In genomic region chr6:4935486-4935885, GRCh38 we compare ENCODE assay signal across 16 cellular contexts.
DNase-seq lines count a peak whose midpoint lies in the region; ATAC-seq and TF ChIP-seq lines count a peak whose summit lies in the region.
"Had no signal": no experiment of that assay in that cellular context is flagged by ENCODE, and none has a peak within 500 bp of the region (broad histone marks: within the 10 kb centered on the region; RNA-seq: fewer than 3 reads in every experiment).

No MANE protein-coding gene starts in this region.

- H3K36me3 Mint-ChIP-seq in activated T-cell treated with anti-CD3 and anti-CD28 coated beads, Interleukin-2, amount 50 U/mL, for 24 hours (ENCODE audit: low read depth) = peaks cover 52% of the 10 kb centered on the region
- H3K36me3 Mint-ChIP-seq in activated naive CD4-positive, alpha-beta T cell treated with anti-CD3 and anti-CD28 coated beads, Interleukin-2, amount 10 ng/mL, durations not matched to agents 7 days and 5 days = peaks cover 2% of the 10 kb centered on the region
- H3K36me3 Mint-ChIP-seq in stimulated activated effector memory CD8-positive, alpha-beta T cell treated with anti-CD3 and anti-CD28 coated beads, Interleukin-12 subunit alpha, Interleukin-12 subunit beta, amount 100 ng/mL, for 72 hours = peaks cover 40% of the 10 kb centered on the region

- H3K4me3 ChIP-seq in Peyer's patch = no peak overlapping the region
- H3K4me3 ChIP-seq in effector memory CD4-positive, alpha-beta T cell (ENCODE audit: insufficient read depth, low read depth, low read length, poor library complexity, severe bottlenecking) = no peak overlapping the region
- H3K4me3 ChIP-seq: gastrocnemius medialis, right lobe of liver had no signal

- peak; percentile 44 for ATAC-seq in HG02973 (IDR thresholded peaks at IDR 0.05; ENCODE audit: unreplicated experiment)
- ATAC-seq in stimulated activated effector memory CD8-positive, alpha-beta T cell treated with anti-CD3 and anti-CD28 coated beads, Interleukin-12 subunit alpha, Interleukin-12 subunit beta, amount 100 ng/mL, for 72 hours = peak; percentile 93
- ATAC-seq: gastrocnemius medialis, HCT116 had no signal

- H3K27me3 ChIP-seq in Peyer's patch = no peaks in the 10 kb centered on the region
- no peaks in the 10 kb centered on the region for H3K27me3 ChIP-seq in effector memory CD4-positive, alpha-beta T cell (replicated peaks; ENCODE audit: control insufficient read depth, insufficient read depth, low read length, poor library complexity, severe bottlenecking)
- H3K27me3 ChIP-seq: gastrocnemius medialis, right lobe of liver had no signal

- CTCF ChIA-PET in activated naive CD4-positive, alpha-beta T cell treated with anti-CD3 and anti-CD28 coated beads, Interleukin-2, amount 10 ng/mL, durations not matched to agents 7 days and 5 days (lab: Charles Lee) = interaction anchor here (0.7 to 1.1 kb wide), 2 partner anchors 28 to 77 kb away, joined by 3 read pairs; no protein-coding TSS in a partner anchor

- H3K27me3 Mint-ChIP-seq in activated T-cell treated with anti-CD3 and anti-CD28 coated beads, Interleukin-2, amount 50 U/mL, for 24 hours = no peaks in the 10 kb centered on the region
- H3K27me3 Mint-ChIP-seq in activated naive CD4-positive, alpha-beta T cell treated with anti-CD3 and anti-CD28 coated beads, Interleukin-2, amount 10 ng/mL, durations not matched to agents 7 days and 5 days = no peaks in the 10 kb centered on the region
- H3K27me3 Mint-ChIP-seq: IgD-negative memory B cell, type B pancreatic cell had no signal

- no peaks in the 10 kb centered on the region for H3K9me3 Mint-ChIP-seq in activated T-cell treated with anti-CD3 and anti-CD28 coated beads, Interleukin-2, amount 50 U/mL, for 24 hours
- no peaks in the 10 kb centered on the region for H3K9me3 Mint-ChIP-seq in activated naive CD4-positive, alpha-beta T cell treated with anti-CD3 and anti-CD28 coated beads, Interleukin-2, amount 10 ng/mL, durations not matched to agents 7 days and 5 days
- no peaks in the 10 kb centered on the region for H3K9me3 Mint-ChIP-seq in stimulated activated effector memory CD8-positive, alpha-beta T cell treated with anti-CD3 and anti-CD28 coated beads, Interleukin-12 subunit alpha, Interleukin-12 subunit beta, amount 100 ng/mL, for 72 hours
- H3K9me3 Mint-ChIP-seq: IgD-negative memory B cell, type B pancreatic cell had no signal

- TF ChIP-seq POLR2A in Peyer's patch (IDR thresholded peaks at IDR 0.05) = no peak

- no peaks in the 10 kb centered on the region for H3K36me3 ChIP-seq in Peyer's patch
- H3K36me3 ChIP-seq in effector memory CD4-positive, alpha-beta T cell (ENCODE audit: control insufficient read depth, insufficient read depth, low read length) = peaks cover 3% of the 10 kb centered on the region
- H3K36me3 ChIP-seq: gastrocnemius medialis, right lobe of liver had no signal

- H3K9me3 ChIP-seq in Peyer's patch = no peaks in the 10 kb centered on the region
- H3K9me3 ChIP-seq in effector memory CD4-positive, alpha-beta T cell (ENCODE audit: control insufficient read depth, low read length) = no peaks in the 10 kb centered on the region
- H3K9me3 ChIP-seq: gastrocnemius medialis, right lobe of liver had no signal

- H3K4me1 ChIP-seq in Peyer's patch = peaks cover 0 to 18% (median 2%) of the 10 kb centered on the region in 4 donors
- no peaks in the 10 kb centered on the region for H3K4me1 ChIP-seq in effector memory CD4-positive, alpha-beta T cell (ENCODE audit: control insufficient read depth, insufficient read depth, low read length, poor library complexity, severe bottlenecking)
- H3K4me1 ChIP-seq: right lobe of liver had no signal

- DNase-seq in activated T-cell treated with anti-CD3 and anti-CD28 coated beads, Interleukin-2, amount 50 U/mL, for 24 hours = no peak
- DNase-seq in activated T-cell treated with anti-CD3 and anti-CD28 coated beads for 4 hours (no peak), Peyer's patch (no peak), NCI-H748 treated with DMSO at 0.1 percent for 48 hours (lab: John Stamatoyannopoulos, UW) (no peak)
- DNase-seq in activated naive CD4-positive, alpha-beta T cell treated with anti-CD3 and anti-CD28 coated beads, Interleukin-2, amount 10 ng/mL, durations not matched to agents 7 days and 5 days = no peak
- peak in 1 of 2 donors; percentile 71 for DNase-seq in stimulated activated effector memory CD8-positive, alpha-beta T cell treated with anti-CD3 and anti-CD28 coated beads, Interleukin-12 subunit alpha, Interleukin-12 subunit beta, amount 100 ng/mL, for 72 hours (ENCODE audit: low spot score in 2 of 2)
- DNase-seq in effector memory CD4-positive, alpha-beta T cell = no peak
- DNase-seq: effector CD8-positive, alpha-beta T cell; gastrocnemius medialis; kidney glomerular epithelial cell; NCI-H1694; right lobe of liver had no signal

- no peak overlapping the region for H3K27ac ChIP-seq in Peyer's patch
- H3K27ac ChIP-seq in effector memory CD4-positive, alpha-beta T cell (ENCODE audit: insufficient read depth, low read length, poor library complexity, severe bottlenecking) = no peak overlapping the region
- H3K27ac ChIP-seq: gastrocnemius medialis, right lobe of liver had no signal

- H3K4me1 Mint-ChIP-seq in activated T-cell treated with anti-CD3 and anti-CD28 coated beads, Interleukin-2, amount 50 U/mL, for 24 hours (ENCODE audit: low read depth) = peaks cover 66% of the 10 kb centered on the region
- H3K4me1 Mint-ChIP-seq in activated naive CD4-positive, alpha-beta T cell treated with anti-CD3 and anti-CD28 coated beads, Interleukin-2, amount 10 ng/mL, durations not matched to agents 7 days and 5 days = peaks cover 23% of the 10 kb centered on the region
- peaks cover 71% of the 10 kb centered on the region for H3K4me1 Mint-ChIP-seq in stimulated activated effector memory CD8-positive, alpha-beta T cell treated with anti-CD3 and anti-CD28 coated beads, Interleukin-12 subunit alpha, Interleukin-12 subunit beta, amount 100 ng/mL, for 72 hours

- peak overlapping the region; percentile 53 for H3K27ac Mint-ChIP-seq in activated T-cell treated with anti-CD3 and anti-CD28 coated beads, Interleukin-2, amount 50 U/mL, for 24 hours
- peak overlapping the region; percentile 7 for H3K27ac Mint-ChIP-seq in activated naive CD4-positive, alpha-beta T cell treated with anti-CD3 and anti-CD28 coated beads, Interleukin-2, amount 10 ng/mL, durations not matched to agents 7 days and 5 days
- peak overlapping the region; percentile 65 for H3K27ac Mint-ChIP-seq in stimulated activated effector memory CD8-positive, alpha-beta T cell treated with anti-CD3 and anti-CD28 coated beads, Interleukin-12 subunit alpha, Interleukin-12 subunit beta, amount 100 ng/mL, for 72 hours
- H3K27ac Mint-ChIP-seq: type B pancreatic cell had no signal

- H3K4me3 Mint-ChIP-seq in activated T-cell treated with anti-CD3 and anti-CD28 coated beads, Interleukin-2, amount 50 U/mL, for 24 hours = peak overlapping the region; percentile 13
- no peak overlapping the region for H3K4me3 Mint-ChIP-seq in activated naive CD4-positive, alpha-beta T cell treated with anti-CD3 and anti-CD28 coated beads, Interleukin-2, amount 10 ng/mL, durations not matched to agents 7 days and 5 days
- H3K4me3 Mint-ChIP-seq in stimulated activated effector memory CD8-positive, alpha-beta T cell treated with anti-CD3 and anti-CD28 coated beads, Interleukin-12 subunit alpha, Interleukin-12 subunit beta, amount 100 ng/mL, for 72 hours = peak overlapping the region; percentile 20
- H3K4me3 Mint-ChIP-seq: IgD-negative memory B cell, type B pancreatic cell had no signal

- TF ChIP-seq CTCF in Peyer's patch (IDR thresholded peaks at IDR 0.05) = no peak

Comparison
In these comparisons a context has a peak if more than half of its experiments do, and no peak if none do; other contexts are left out.
1. H3K27ac Mint-ChIP-seq: peak in every context shown above with its lines; median percentile 65 in stimulated activated effector memory CD8-positive, alpha-beta T cell treated with anti-CD3 and anti-CD28 coated beads, Interleukin-12 subunit alpha, Interleukin-12 subunit beta, amount 100 ng/mL, for 72 hours; 53 in activated T-cell treated with anti-CD3 and anti-CD28 coated beads, Interleukin-2, amount 50 U/mL, for 24 hours; 7 in activated naive CD4-positive, alpha-beta T cell treated with anti-CD3 and anti-CD28 coated beads, Interleukin-2, amount 10 ng/mL, durations not matched to agents 7 days and 5 days.